ENCODE assay signal across 22 cellular contexts in genomic region chr17:50003916-50004315, GRCh38. TPM values are rescaled to one million over a fixed set of nuclear protein-coding genes. Genes with fewer than 3 reads are reported as not detected.
A peak's percentile ranks its signal among the peaks of the same experiment; 100 is the strongest.
DNase-seq lines count a peak whose midpoint lies in the region; ATAC-seq, FAIRE-seq and TF ChIP-seq lines count a peak whose summit lies in the region.
"Had no signal": no experiment of that assay in that cellular context is flagged by ENCODE, and none has a peak within 500 bp of the region (broad histone marks: within the 10 kb centered on the region; RNA-seq: fewer than 3 reads in every experiment).

No MANE protein-coding gene starts in this region.

- no peak overlapping the region for H4K8ac ChIP-seq in mesenchymal stem cell (ENCODE audit: low read length)

- H2BK5ac ChIP-seq in mesenchymal stem cell (ENCODE audit: low read depth, low read length, poor library complexity, severe bottlenecking) = no peak overlapping the region

- in situ Hi-C loops in HepG2 (cut with HindIII; ENCODE audit: extremely low pct_ligation_motif_present, low pct_unique_long_range_greater_than_20kb) = no loop called here

- peaks cover 0 to 22% of the 10 kb centered on the region in 2 experiments; a peak in 3 of 5 replicates for H3K27me3 ChIP-seq in HepG2 (ENCODE audit: control insufficient read depth in 1 of 2, insufficient read depth in 2 of 2, low read length in 2 of 2)
- peaks cover 0 to 6% of the 10 kb centered on the region in 2 donors for H3K27me3 ChIP-seq in right lobe of liver
- H3K27me3 ChIP-seq in mesenchymal stem cell (ENCODE audit: control insufficient read depth in 1 of 2, insufficient read depth in 1 of 2, low read length in 2 of 2) = peaks cover 29 to 63% of the 10 kb centered on the region in 2 experiments

- H3K4me2 ChIP-seq in HepG2 (ENCODE audit: low read depth, low read length) = no peak overlapping the region
- H3K4me2 ChIP-seq in mesenchymal stem cell (ENCODE audit: low read length, poor library complexity, severe bottlenecking) = no peak overlapping the region

- ATAC-seq in HepG2 (no peak), right lobe of liver (no peak)

- POLR2A ChIA-PET in HepG2 (lab: Yijun Ruan, JAX) = no interaction called here

- H3K9ac ChIP-seq in HepG2 (ENCODE audit: insufficient read depth, low read depth, low read length) (no peak overlapping the region), mesenchymal stem cell (ENCODE audit: low read length) (no peak overlapping the region)

- H2BK15ac ChIP-seq in mesenchymal stem cell (ENCODE audit: low read depth, poor library complexity, severe bottlenecking) = no peak overlapping the region

- H3K4me3 ChIP-seq in HepG2 (replicated peaks in 1 of 3; ENCODE audit: insufficient read depth in 1 of 3, low read depth in 2 of 3, low read length in 3 of 3) (no peak overlapping the region), right lobe of liver (no peak overlapping the region), epithelial cell of esophagus (ENCODE audit: low read length) (no peak overlapping the region), mesenchymal stem cell (ENCODE audit: insufficient read depth in 1 of 2, low read depth in 1 of 2, low read length in 2 of 2) (no peak overlapping the region)

- no peak overlapping the region for H2AFZ ChIP-seq in HepG2 (ENCODE audit: low read length)
- no peak overlapping the region for H2AFZ ChIP-seq in mesenchymal stem cell (ENCODE audit: low read depth, low read length)

- no peak for FAIRE-seq in HepG2 (lab: Jason Lieb, UNC)
- FAIRE-seq: D721Med, G401.6, GM12892, GM18507 had no signal

- H3K4ac ChIP-seq in mesenchymal stem cell (ENCODE audit: low read depth in 1 of 2, low read length in 2 of 2) = no peak overlapping the region

- H3K36me3 ChIP-seq in HepG2 (replicated peaks in 1 of 2; ENCODE audit: control insufficient read depth in 1 of 2, insufficient read depth in 2 of 2, low read length in 2 of 2) = no peaks in the 10 kb centered on the region
- H3K36me3 ChIP-seq in right lobe of liver = no peaks in the 10 kb centered on the region
- no peaks in the 10 kb centered on the region for H3K36me3 ChIP-seq in mesenchymal stem cell (ENCODE audit: control insufficient read depth in 1 of 2, insufficient read depth in 2 of 2, low read depth in 1 of 2, low read length in 2 of 2)
- H3K36me3 ChIP-seq: BE2C had no signal

- H3K9me3 ChIP-seq in HepG2 (ENCODE audit: low read length) (no peaks in the 10 kb centered on the region), right lobe of liver (no peaks in the 10 kb centered on the region), mesenchymal stem cell (ENCODE audit: control insufficient read depth, low read length) (peaks cover 9% of the 10 kb centered on the region)
- H3K9me3 ChIP-seq: BE2C, Caco-2 had no signal

- TF ChIP-seq EP300 in HepG2 (IDR thresholded peaks at IDR 0.05; ENCODE audit: low read depth in 2 of 2, low read length in 2 of 2) (no peak), HepG2 (CRISPR knock-in tag; IDR thresholded peaks at IDR 0.05; ENCODE audit: borderline replicate concordance) (no peak)

- no peaks in the 10 kb centered on the region for H3K79me1 ChIP-seq in mesenchymal stem cell (replicated peaks; ENCODE audit: low read length, poor library complexity, severe bottlenecking)

- no TSS peak for BruUV-seq in HepG2 (replicated peaks; lab: Mats Ljungman, UMichigan)

- H2BK12ac ChIP-seq in mesenchymal stem cell (ENCODE audit: low read length in 2 of 2) = no peak overlapping the region

- no peaks in the 10 kb centered on the region for H4K20me1 ChIP-seq in HepG2 (ENCODE audit: insufficient read depth, low read length)

- TF ChIP-seq POLR2A in HepG2 (IDR thresholded peaks at IDR 0.05; ENCODE audit: insufficient read depth in 1 of 2, low read depth in 2 of 2, low read length in 2 of 2) (no peak), right lobe of liver (IDR thresholded peaks at IDR 0.05) (no peak)

- no peaks in the 10 kb centered on the region for H3K4me1 ChIP-seq in HepG2 (ENCODE audit: insufficient read depth, low read length)
- H3K4me1 ChIP-seq in right lobe of liver = no peaks in the 10 kb centered on the region
- H3K4me1 ChIP-seq in mesenchymal stem cell (ENCODE audit: control insufficient read depth, insufficient read depth, low read depth, low read length) = no peaks in the 10 kb centered on the region
- H3K4me1 ChIP-seq: BE2C, Caco-2 had no signal

- H2AK5ac ChIP-seq in mesenchymal stem cell (ENCODE audit: low read length, severe bottlenecking) = no peak overlapping the region

- CTCF ChIA-PET in HepG2 (lab: Yijun Ruan, JAX; ENCODE audit: low intra/inter-chr PET ratio, low total read pairs) = no interaction called here

- no peak overlapping the region for H2BK120ac ChIP-seq in mesenchymal stem cell (ENCODE audit: low read depth, low read length)

- no peak for TF ChIP-seq RAD21 in HepG2 (CRISPR knock-in tag; IDR thresholded peaks at IDR 0.05)

- H3K23ac ChIP-seq in mesenchymal stem cell (ENCODE audit: low read length in 2 of 2) = no peak overlapping the region

- no peak overlapping the region for H3K14ac ChIP-seq in mesenchymal stem cell (ENCODE audit: low read length in 2 of 2)

- 19% methylated on average over 4 of the region's 4 CpGs for WGBS in HepG2 (ENCODE audit: low lambda C conversion rate)
- WGBS in right lobe of liver (ENCODE audit: insufficient coverage, low coverage, low lambda C conversion rate, missing lambda C conversion rate) = 67% methylated on average over 2 of the region's 4 CpGs
- 40% methylated on average over 1 of the region's 4 CpGs for WGBS in mesenchymal stem cell

- no peak overlapping the region for H4K91ac ChIP-seq in mesenchymal stem cell (ENCODE audit: low read length)

- H3K79me2 ChIP-seq in HepG2 (ENCODE audit: insufficient read depth, low read length) = no peaks in the 10 kb centered on the region

- no peak overlapping the region for H3K18ac ChIP-seq in mesenchymal stem cell (ENCODE audit: low read depth in 1 of 2, low read length in 2 of 2)

- TF ChIP-seq CTCF in HepG2 (CRISPR knock-in tag; IDR thresholded peaks at IDR 0.05) (no peak), right lobe of liver (IDR thresholded peaks at IDR 0.05) (no peak), epithelial cell of esophagus (IDR thresholded peaks at IDR 0.05; ENCODE audit: insufficient read depth, low read depth, low read length, missing control alignments) (no peak)

- no peak for DNase-seq in HepG2 (ENCODE audit: low spot score)
- DNase-seq in right lobe of liver = no peak
- peak; percentile 70 for DNase-seq in epithelial cell of esophagus (ENCODE audit: low read depth)
- peak; percentile 16 for DNase-seq in mesenchymal stem cell
- DNase-seq in ureter (ENCODE audit: low spot score) = peak; percentile 15
- DNase-seq in A172 (ENCODE audit: low spot score) = no peak
- DNase-seq in HCEC 1CT = no peak
- no peak for DNase-seq in NOMO-1 (lab: John Stamatoyannopoulos, UW; ENCODE audit: unreplicated experiment in 2 of 2)
- DNase-seq: 8988T; BE2C; C1 segment of cervical spinal cord; Caco-2; CD4-positive, CD25-positive, alpha-beta regulatory T cell; GOT3; H7; KBM-7 had no signal

- H3K27ac ChIP-seq in HepG2 (ENCODE audit: extremely low read length, insufficient read depth, low read length) (no peak overlapping the region), right lobe of liver (no peak overlapping the region), mesenchymal stem cell (ENCODE audit: low read length, poor library complexity, severe bottlenecking) (no peak overlapping the region)
- H3K27ac ChIP-seq: HL-60 had no signal

- intact Hi-C loops in HepG2 (cut with micrococcal nuclease; ENCODE audit: unreplicated experiment) = no loop called here
- intact Hi-C loops in right lobe of liver (cut with DNase I) = no loop called here

RNA-seq across cellular contexts. Expression of gene DLX3, which starts 8.9 kb away (rescaled TPM):
- total RNA-seq in HepG2 (2016; rRNA removed; fragmentation: Illumina TruSeq; extraction: Trizol) (not detected in 2 replicates), right lobe of liver (not detected), ureter (1.1 TPM)
- not detected in 2 replicates for total RNA-seq in HepG2 (2016; cell fraction: cytosol; rRNA removed; fragmentation: Illumina TruSeq; extraction: Trizol; ENCODE audit: low read depth)
- not detected in 2 replicates for total RNA-seq in HepG2 (2016; cell fraction: insoluble cytoplasmic fraction; rRNA removed; fragmentation: Illumina TruSeq; extraction: Trizol)
- not detected in 2 replicates for total RNA-seq in HepG2 (2016; cell fraction: membrane; rRNA removed; fragmentation: Illumina TruSeq; extraction: Trizol)
- not detected in 2 replicates for total RNA-seq in HepG2 (2016; cell fraction: nucleus; rRNA removed; fragmentation: Illumina TruSeq; extraction: Trizol)
- polyA plus RNA-seq in HepG2 (2011; rRNA removed) = 0.03 and 0.05 TPM in 2 replicates
- polyA plus RNA-seq in HepG2 (2011; cell fraction: cytosol; rRNA removed) = not detected in 2 replicates
- 0.05 and 0.23 TPM in 2 replicates for polyA plus RNA-seq in HepG2 (2011; cell fraction: nucleus; rRNA removed)
- not detected in 2 replicates for polyA plus RNA-seq in HepG2 (2012)
- polyA plus RNA-seq in HepG2 (2016; cell fraction: cytosol; fragmentation: Illumina TruSeq; extraction: Trizol; ENCODE audit: low read depth) = not detected in 2 replicates
- 0.09 TPM in 1 of 2 replicates, not detected in the other for polyA plus RNA-seq in HepG2 (2016; cell fraction: insoluble cytoplasmic fraction; fragmentation: Illumina TruSeq; extraction: Trizol; ENCODE audit: low read depth)
- polyA plus RNA-seq in HepG2 (2016; cell fraction: membrane; fragmentation: Illumina TruSeq; extraction: Trizol; ENCODE audit: low read depth) = not detected in 2 replicates
- not detected in 2 replicates for polyA plus RNA-seq in HepG2 (2016; cell fraction: nucleus; fragmentation: Illumina TruSeq; extraction: Trizol; ENCODE audit: insufficient read depth, low read depth)
- polyA minus RNA-seq in HepG2 (2011; rRNA and poly(A)+ RNA removed; ENCODE audit: low replicate concordance) = 0.65 TPM in 1 of 2 replicates, not detected in the other
- polyA minus RNA-seq in HepG2 (2011; cell fraction: cytosol; rRNA and poly(A)+ RNA removed) = not detected in 2 replicates
- polyA minus RNA-seq in HepG2 (2011; cell fraction: nucleus; rRNA and poly(A)+ RNA removed) = not detected in 2 replicates
- 0.01 TPM for polyA plus RNA-seq in mesenchymal stem cell (2013, experiment 1 of 2)
- not detected for polyA plus RNA-seq in mesenchymal stem cell (2013, experiment 2 of 2)
- total RNA-seq in A172 (2014; rRNA removed; shearing (Covaris generic)) = not detected in 2 replicates
- total RNA-seq: CD4-positive, CD25-positive, alpha-beta regulatory T cell; H7 had no signal
- polyA plus RNA-seq: IgD-negative memory B cell had no signal

RNA-seq across cellular contexts. Expression of gene DLX4, which starts 34.9 kb away (rescaled TPM):
- total RNA-seq in HepG2 (2016; rRNA removed; fragmentation: Illumina TruSeq; extraction: Trizol) = 0.51 and 0.55 TPM in 2 replicates
- 0.44 and 1.4 TPM in 2 replicates for total RNA-seq in HepG2 (2016; cell fraction: cytosol; rRNA removed; fragmentation: Illumina TruSeq; extraction: Trizol; ENCODE audit: low read depth)
- 0.40 and 0.80 TPM in 2 replicates for total RNA-seq in HepG2 (2016; cell fraction: insoluble cytoplasmic fraction; rRNA removed; fragmentation: Illumina TruSeq; extraction: Trizol)
- total RNA-seq in HepG2 (2016; cell fraction: membrane; rRNA removed; fragmentation: Illumina TruSeq; extraction: Trizol) = 1.8 and 1.9 TPM in 2 replicates
- total RNA-seq in HepG2 (2016; cell fraction: nucleus; rRNA removed; fragmentation: Illumina TruSeq; extraction: Trizol) = 0.93 and 0.97 TPM in 2 replicates
- polyA plus RNA-seq in HepG2 (2011; rRNA removed) = 2.3 and 2.5 TPM in 2 replicates
- polyA plus RNA-seq in HepG2 (2011; cell fraction: cytosol; rRNA removed) = 1.0 and 1.2 TPM in 2 replicates
- 10.2 TPM in 2 replicates for polyA plus RNA-seq in HepG2 (2011; cell fraction: nucleus; rRNA removed)
- 2.5 and 2.7 TPM in 2 replicates for polyA plus RNA-seq in HepG2 (2012)
- polyA plus RNA-seq in HepG2 (2016; cell fraction: cytosol; fragmentation: Illumina TruSeq; extraction: Trizol; ENCODE audit: low read depth) = 6.6 and 7.4 TPM in 2 replicates
- polyA plus RNA-seq in HepG2 (2016; cell fraction: insoluble cytoplasmic fraction; fragmentation: Illumina TruSeq; extraction: Trizol; ENCODE audit: low read depth) = 2.3 and 2.8 TPM in 2 replicates
- polyA plus RNA-seq in HepG2 (2016; cell fraction: membrane; fragmentation: Illumina TruSeq; extraction: Trizol; ENCODE audit: low read depth) = 12.2 and 12.9 TPM in 2 replicates
- polyA plus RNA-seq in HepG2 (2016; cell fraction: nucleus; fragmentation: Illumina TruSeq; extraction: Trizol; ENCODE audit: insufficient read depth, low read depth) = 8.1 and 8.9 TPM in 2 replicates
- 1.8 and 3.4 TPM in 2 replicates for polyA minus RNA-seq in HepG2 (2011; rRNA and poly(A)+ RNA removed; ENCODE audit: low replicate concordance)
- 0.62 and 0.99 TPM in 2 replicates for polyA minus RNA-seq in HepG2 (2011; cell fraction: cytosol; rRNA and poly(A)+ RNA removed)
- polyA minus RNA-seq in HepG2 (2011; cell fraction: nucleus; rRNA and poly(A)+ RNA removed) = 1.3 and 2.4 TPM in 2 replicates
- not detected for total RNA-seq in right lobe of liver
- 0.14 TPM for polyA plus RNA-seq in mesenchymal stem cell (2013, experiment 1 of 2)
- polyA plus RNA-seq in mesenchymal stem cell (2013, experiment 2 of 2) = 0.03 TPM
- 1.1 TPM for total RNA-seq in ureter
- 1.7 and 2.5 TPM in 2 replicates for total RNA-seq in A172 (2014; rRNA removed; shearing (Covaris generic))
- total RNA-seq: CD4-positive, CD25-positive, alpha-beta regulatory T cell had no signal
- polyA plus RNA-seq: CD4-positive, CD25-positive, alpha-beta regulatory T cell; IgD-negative memory B cell had no signal

RNA-seq across cellular contexts. Expression of gene ITGA3, which starts 52.0 kb away (rescaled TPM):
- total RNA-seq in HepG2 (2016; rRNA removed; fragmentation: Illumina TruSeq; extraction: Trizol) (0.69 and 0.77 TPM in 2 replicates), right lobe of liver (1 to 10 TPM; 1.4 to 3.7 (median 2.4) TPM), ureter (211 TPM)
- total RNA-seq in HepG2 (2016; cell fraction: cytosol; rRNA removed; fragmentation: Illumina TruSeq; extraction: Trizol; ENCODE audit: low read depth) = 1.5 and 1.9 TPM in 2 replicates
- total RNA-seq in HepG2 (2016; cell fraction: insoluble cytoplasmic fraction; rRNA removed; fragmentation: Illumina TruSeq; extraction: Trizol) = 0.48 and 1.1 TPM in 2 replicates
- 0.28 and 0.62 TPM in 2 replicates for total RNA-seq in HepG2 (2016; cell fraction: membrane; rRNA removed; fragmentation: Illumina TruSeq; extraction: Trizol)
- 1.3 and 1.8 TPM in 2 replicates for total RNA-seq in HepG2 (2016; cell fraction: nucleus; rRNA removed; fragmentation: Illumina TruSeq; extraction: Trizol)
- polyA plus RNA-seq in HepG2 (2011; rRNA removed) = 0.48 and 0.59 TPM in 2 replicates
- polyA plus RNA-seq in HepG2 (2011; cell fraction: cytosol; rRNA removed) = 0.33 and 0.78 TPM in 2 replicates
- polyA plus RNA-seq in HepG2 (2011; cell fraction: nucleus; rRNA removed) = 2.6 and 3.3 TPM in 2 replicates
- polyA plus RNA-seq in HepG2 (2012) = 0.27 and 0.32 TPM in 2 replicates
- polyA plus RNA-seq in HepG2 (2016; cell fraction: cytosol; fragmentation: Illumina TruSeq; extraction: Trizol; ENCODE audit: low read depth) = 0.51 and 0.57 TPM in 2 replicates
- 0.52 and 0.82 TPM in 2 replicates for polyA plus RNA-seq in HepG2 (2016; cell fraction: insoluble cytoplasmic fraction; fragmentation: Illumina TruSeq; extraction: Trizol; ENCODE audit: low read depth)
- polyA plus RNA-seq in HepG2 (2016; cell fraction: membrane; fragmentation: Illumina TruSeq; extraction: Trizol; ENCODE audit: low read depth) = 0.30 and 0.48 TPM in 2 replicates
- 1.3 and 2.2 TPM in 2 replicates for polyA plus RNA-seq in HepG2 (2016; cell fraction: nucleus; fragmentation: Illumina TruSeq; extraction: Trizol; ENCODE audit: insufficient read depth, low read depth)
- 1.4 and 198 TPM in 2 replicates for polyA minus RNA-seq in HepG2 (2011; rRNA and poly(A)+ RNA removed; ENCODE audit: low replicate concordance)
- polyA minus RNA-seq in HepG2 (2011; cell fraction: cytosol; rRNA and poly(A)+ RNA removed) = 2.9 and 6.2 TPM in 2 replicates
- polyA minus RNA-seq in HepG2 (2011; cell fraction: nucleus; rRNA and poly(A)+ RNA removed) = 1.1 and 2.8 TPM in 2 replicates
- polyA plus RNA-seq in mesenchymal stem cell (2013, experiment 1 of 2) = 136 TPM
- polyA plus RNA-seq in mesenchymal stem cell (2013, experiment 2 of 2) = 138 TPM
- 839 and 951 TPM in 2 replicates for total RNA-seq in A172 (2014; rRNA removed; shearing (Covaris generic))

Comparison
In these comparisons a context has a peak if more than half of its experiments do, and no peak if none do; other contexts are left out.
1. DNase-seq: peak in epithelial cell of esophagus (single experiment), mesenchymal stem cell (single experiment) and ureter (single experiment); none in HepG2 (single experiment), right lobe of liver (0 of 3), A172 (single experiment), HCEC 1CT (single experiment) and NOMO-1 (0 of 2).
2. RNA of gene ITGA3, which starts 52.0 kb away (total RNA-seq): 839 to 951 TPM in A172 and 211 TPM in ureter (single experiment); 1.4 to 3.7 TPM in right lobe of liver and 0.28 to 1.9 TPM in HepG2; every median in the first group is over 10 times any median in the second.